Comparison of ENCODE assay signal across 16 cellular contexts in genomic region chr7:55063633-55064032, GRCh38. TPM values are rescaled to one million over a fixed set of nuclear protein-coding genes. Genes with fewer than 3 reads are reported as not detected.
DNase-seq lines count a peak whose midpoint lies in the region; TF ChIP-seq lines count a peak whose summit lies in the region.
"Had no signal": no experiment of that assay in that cellular context is flagged by ENCODE, and none has a peak within 500 bp of the region (broad histone marks: within the 10 kb centered on the region; RNA-seq: fewer than 3 reads in every experiment).

No MANE protein-coding gene starts in this region.

- H2BK5ac ChIP-seq in mesendoderm (ENCODE audit: low read length), result no peak overlapping the region

- no peak overlapping the region for H2BK120ac ChIP-seq in mesendoderm (ENCODE audit: low read depth, low read length)

- H3K4me3 Mint-ChIP-seq in chondrocyte (ENCODE audit: unreplicated experiment), result no peak overlapping the region
- H3K4me3 Mint-ChIP-seq in activated CD4-positive, alpha-beta memory T cell treated with anti-CD3 and anti-CD28 coated beads for 36 hours, result no peak overlapping the region
- H3K4me3 Mint-ChIP-seq: activated CD4-positive, alpha-beta T cell treated with anti-CD3 and anti-CD28 coated beads, Interleukin-2, amount 10 ng/mL, durations not matched to agents 24 days and 14 days; dendritic cell treated with granulocyte-macrophage colony-stimulating factor and Interleukin-4, amounts not matched to agents 40 ng/mL and 50 ng/mL, for 4 days; immature natural killer cell had no signal

- H4K8ac ChIP-seq in mesendoderm (ENCODE audit: low read depth, low read length), result no peak overlapping the region

- peak overlapping the region; percentile 72 for H3K27ac Mint-ChIP-seq in chondrocyte (ENCODE audit: unreplicated experiment)
- H3K27ac Mint-ChIP-seq in activated CD4-positive, alpha-beta memory T cell treated with anti-CD3 and anti-CD28 coated beads for 36 hours, result no peak overlapping the region
- H3K27ac Mint-ChIP-seq: activated CD4-positive, alpha-beta T cell treated with anti-CD3 and anti-CD28 coated beads, Interleukin-2, amount 10 ng/mL, durations not matched to agents 24 days and 14 days; dendritic cell treated with granulocyte-macrophage colony-stimulating factor and Interleukin-4, amounts not matched to agents 40 ng/mL and 50 ng/mL, for 4 days; immature natural killer cell had no signal

- no peak overlapping the region for H3K4me2 ChIP-seq in mesendoderm (ENCODE audit: low read length)

- no peaks in the 10 kb centered on the region for H3K36me3 Mint-ChIP-seq in chondrocyte (ENCODE audit: low read depth)
- no peaks in the 10 kb centered on the region for H3K36me3 Mint-ChIP-seq in activated CD4-positive, alpha-beta memory T cell treated with anti-CD3 and anti-CD28 coated beads for 36 hours

- CTCF ChIA-PET in activated CD4-positive, alpha-beta memory T cell treated with anti-CD3 and anti-CD28 coated beads for 36 hours (lab: Charles Lee), result no interaction called here

- intact Hi-C loops in activated CD4-positive, alpha-beta memory T cell treated with anti-CD3 and anti-CD28 coated beads for 36 hours (cut with micrococcal nuclease), result no loop called here

- no peaks in the 10 kb centered on the region for H3K27me3 ChIP-seq in mesendoderm (ENCODE audit: insufficient read depth, low read length, poor library complexity)
- H3K27me3 ChIP-seq in WERI-Rb-1 (ENCODE audit: insufficient read depth, low read depth, severe bottlenecking), result no peaks in the 10 kb centered on the region
- H3K27me3 ChIP-seq: adrenal gland had no signal

- H3K9ac ChIP-seq in mesendoderm (ENCODE audit: low read length), result no peak overlapping the region

- H3K4me1 ChIP-seq in mesendoderm (ENCODE audit: control insufficient read depth, low read depth, low read length), result peaks cover 4% of the 10 kb centered on the region

- H3K9me3 ChIP-seq in WERI-Rb-1 (ENCODE audit: severe bottlenecking), result no peaks in the 10 kb centered on the region
- H3K9me3 ChIP-seq: adrenal gland, mucosa of descending colon had no signal

- no peak overlapping the region for H3K56ac ChIP-seq in mesendoderm (ENCODE audit: low read length)

- no peak overlapping the region for H3K27ac ChIP-seq in mesendoderm (ENCODE audit: low read depth, low read length)
- H3K27ac ChIP-seq in WERI-Rb-1, result no peak overlapping the region

- H3K27me3 Mint-ChIP-seq in chondrocyte (ENCODE audit: low read depth), result no peaks in the 10 kb centered on the region
- H3K27me3 Mint-ChIP-seq in activated CD4-positive, alpha-beta memory T cell treated with anti-CD3 and anti-CD28 coated beads for 36 hours, result peaks cover 29% of the 10 kb centered on the region
- H3K27me3 Mint-ChIP-seq: dendritic cell treated with granulocyte-macrophage colony-stimulating factor and Interleukin-4, amounts not matched to agents 40 ng/mL and 50 ng/mL, for 4 days had no signal

- no CpG with 5 or more reads among the region's 5 CpGs for WGBS in mesendoderm (ENCODE audit: extremely low coverage, insufficient coverage, low lambda C conversion rate)

- H3K4me3 ChIP-seq in AG10803 (ENCODE audit: low read length) (no peak overlapping the region), mesendoderm (ENCODE audit: low read length) (no peak overlapping the region), WERI-Rb-1 (ENCODE audit: low read depth, low read length) (no peak overlapping the region)
- H3K4me3 ChIP-seq: adrenal gland, mucosa of descending colon had no signal

- no peaks in the 10 kb centered on the region for H3K79me2 ChIP-seq in mesendoderm (ENCODE audit: control insufficient read depth, insufficient read depth, low read length)

- no peak overlapping the region for H2BK15ac ChIP-seq in mesendoderm (replicated peaks; ENCODE audit: low read depth)

- no peak overlapping the region for H3K23ac ChIP-seq in mesendoderm (ENCODE audit: low read length)

- DNase-seq in AG10803 (ENCODE audit: low read depth) (peak; percentile 61), NCI-H226 (peak; percentile 76), chondrocyte (ENCODE audit: low spot score) (no peak), mesendoderm (peak; percentile 4), OCI-M1 (lab: John Stamatoyannopoulos, UW) (no peak), NCI-H1105 (lab: John Stamatoyannopoulos, UW) (no peak), WERI-Rb-1 (no peak)
- DNase-seq in activated CD4-positive, alpha-beta memory T cell treated with anti-CD3 and anti-CD28 coated beads for 36 hours, result no peak
- DNase-seq: activated CD4-positive, alpha-beta T cell treated with anti-CD3 and anti-CD28 coated beads, Interleukin-2, amount 10 ng/mL, durations not matched to agents 24 days and 14 days; activated T-cell treated with anti-CD3 and anti-CD28 coated beads, Interleukin-2, amount 50 U/mL, for 1 hour; immature natural killer cell; mucosa of descending colon; NCI-H2171 treated with DMSO at 0.1 percent for 48 hours; T-helper 2 cell had no signal

- no peaks in the 10 kb centered on the region for H3K9me3 Mint-ChIP-seq in chondrocyte (ENCODE audit: low read depth)
- peaks cover 2% of the 10 kb centered on the region for H3K9me3 Mint-ChIP-seq in activated CD4-positive, alpha-beta memory T cell treated with anti-CD3 and anti-CD28 coated beads for 36 hours
- H3K9me3 Mint-ChIP-seq: activated CD4-positive, alpha-beta T cell treated with anti-CD3 and anti-CD28 coated beads, Interleukin-2, amount 10 ng/mL, durations not matched to agents 24 days and 14 days had no signal

- TF ChIP-seq CTCF in AG10803 (conservative IDR thresholded peaks at IDR 0.05; ENCODE audit: low read length) (no peak), chondrocyte (IDR thresholded peaks at IDR 0.05) (no peak), WERI-Rb-1 (IDR thresholded peaks at IDR 0.05; ENCODE audit: low read depth, low read length) (no peak)

- no peaks in the 10 kb centered on the region for H3K79me1 ChIP-seq in mesendoderm (ENCODE audit: low read length)

- H2AK5ac ChIP-seq in mesendoderm (ENCODE audit: low read length), result no peak overlapping the region

- no peak overlapping the region for H3K4ac ChIP-seq in mesendoderm (ENCODE audit: low read depth, low read length)

- H3K36me3 ChIP-seq in mesendoderm (ENCODE audit: control insufficient read depth, insufficient read depth, low read length), result no peaks in the 10 kb centered on the region
- no peaks in the 10 kb centered on the region for H3K36me3 ChIP-seq in WERI-Rb-1
- H3K36me3 ChIP-seq: adrenal gland had no signal

- no peak overlapping the region for H3K18ac ChIP-seq in mesendoderm (ENCODE audit: low read length)

- H3K4me1 Mint-ChIP-seq in chondrocyte (ENCODE audit: low read depth), result peaks cover 74% of the 10 kb centered on the region
- H3K4me1 Mint-ChIP-seq in activated CD4-positive, alpha-beta memory T cell treated with anti-CD3 and anti-CD28 coated beads for 36 hours (ENCODE audit: low read depth), result no peaks in the 10 kb centered on the region
- H3K4me1 Mint-ChIP-seq: immature natural killer cell had no signal

- POLR2A ChIA-PET in activated CD4-positive, alpha-beta memory T cell treated with anti-CD3 and anti-CD28 coated beads for 36 hours (lab: Charles Lee), result no interaction called here

- no peak overlapping the region for H4K5ac ChIP-seq in mesendoderm (ENCODE audit: low read length)

RNA-seq across cellular contexts. Expression of gene EGFR, which starts 44.8 kb away (rescaled TPM):
- total RNA-seq in chondrocyte, result 13.6 to 27.4 TPM (median 25.5 TPM) in 3 replicates
- 1.1 TPM for polyA plus RNA-seq in mesendoderm (2013, experiment 1 of 2)
- 1.0 TPM for polyA plus RNA-seq in mesendoderm (2013, experiment 2 of 2)
- total RNA-seq in activated CD4-positive, alpha-beta memory T cell treated with anti-CD3 and anti-CD28 coated beads for 36 hours, result not detected
- total RNA-seq: activated CD4-positive, alpha-beta T cell treated with anti-CD3 and anti-CD28 coated beads, Interleukin-2, amount 10 ng/mL, durations not matched to agents 24 days and 14 days had no signal
- polyA plus RNA-seq: immature natural killer cell had no signal

Comparison
In these comparisons a context has a peak if more than half of its experiments do, and no peak if none do; other contexts are left out.
1. DNase-seq: peak in AG10803 (single experiment), NCI-H226 (single experiment) and mesendoderm (single experiment); none in chondrocyte (single experiment), OCI-M1 (single experiment), NCI-H1105 (single experiment), WERI-Rb-1 (single experiment) and activated CD4-positive, alpha-beta memory T cell treated with anti-CD3 and anti-CD28 coated beads for 36 hours (single experiment).
2. RNA of gene EGFR, which starts 44.8 kb away (total RNA-seq): 13.6 to 27.4 TPM in chondrocyte; not detected in activated CD4-positive, alpha-beta memory T cell treated with anti-CD3 and anti-CD28 coated beads for 36 hours; every median in the first group is over 10 times any median in the second.